1 cellular context compared by ENCODE assay signal in the genomic region with DNA sequence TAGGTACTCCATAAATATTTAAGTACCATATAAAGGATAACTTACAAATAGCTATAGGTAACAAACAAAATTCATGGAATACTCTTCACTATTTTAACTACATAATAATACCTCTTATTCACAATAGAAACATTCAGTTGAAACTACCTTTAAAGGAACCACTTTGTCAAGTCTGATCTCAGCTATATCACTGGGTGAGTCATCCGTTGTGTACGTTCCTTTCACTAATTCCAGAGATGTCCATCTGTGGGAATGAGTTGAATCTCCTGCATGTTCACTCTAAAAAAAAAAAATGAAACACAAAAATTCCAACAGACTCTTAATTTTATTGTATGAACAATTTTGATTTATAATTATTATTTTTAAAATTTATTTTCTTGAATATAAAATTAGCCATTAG.
TF ChIP-seq lines count a peak whose summit lies in the region.

No MANE protein-coding gene starts in this region.

TF ChIP-seq in HepG2, 621 proteins besides CTCF, POLR2A, EP300 and RAD21 (continued from another document):
- TF ChIP-seq, protein P1, sequence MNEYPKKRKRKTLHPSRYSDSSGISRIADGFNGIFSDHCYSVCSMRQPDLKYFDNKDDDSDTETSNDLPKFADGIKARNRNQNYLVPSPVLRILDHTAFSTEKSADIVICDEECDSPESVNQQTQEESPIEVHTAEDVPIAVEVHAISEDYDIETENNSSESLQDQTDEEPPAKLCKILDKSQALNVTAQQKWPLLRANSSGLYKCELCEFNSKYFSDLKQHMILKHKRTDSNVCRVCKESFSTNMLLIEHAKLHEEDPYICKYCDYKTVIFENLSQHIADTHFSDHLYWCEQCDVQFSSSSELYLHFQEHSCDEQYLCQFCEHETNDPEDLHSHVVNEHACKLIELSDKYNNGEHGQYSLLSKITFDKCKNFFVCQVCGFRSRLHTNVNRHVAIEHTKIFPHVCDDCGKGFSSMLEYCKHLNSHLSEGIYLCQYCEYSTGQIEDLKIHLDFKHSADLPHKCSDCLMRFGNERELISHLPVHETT (CRISPR knock-in tag; conservative IDR thresholded peaks at IDR 0.05): no peak
- TF ChIP-seq ZNF367 (CRISPR knock-in tag; IDR thresholded peaks at IDR 0.05; ENCODE audit: borderline replicate concordance) (no peak), CENPT (CRISPR knock-in tag; IDR thresholded peaks at IDR 0.05; ENCODE audit: low read depth) (no peak), ZNF382 (CRISPR knock-in tag; IDR thresholded peaks at IDR 0.05; ENCODE audit: borderline replicate concordance) (no peak), TMF1 (CRISPR knock-in tag; IDR thresholded peaks at IDR 0.05; ENCODE audit: low read depth) (no peak), ZNF768 (CRISPR knock-in tag; IDR thresholded peaks at IDR 0.05) (no peak)
- TF ChIP-seq, protein P2, sequence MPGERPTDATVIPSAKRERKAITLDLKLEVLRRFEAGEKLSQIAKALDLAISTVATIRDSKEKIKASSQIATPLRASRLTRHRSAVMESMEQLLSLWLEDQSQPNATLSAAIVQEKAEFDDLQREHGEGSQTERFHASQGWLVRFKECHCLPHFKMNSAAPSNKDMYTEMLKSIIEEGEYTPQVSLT (CRISPR knock-in tag; IDR thresholded peaks at IDR 0.05; ENCODE audit: borderline replicate concordance, low read depth): no peak
- TF ChIP-seq, protein P3, sequence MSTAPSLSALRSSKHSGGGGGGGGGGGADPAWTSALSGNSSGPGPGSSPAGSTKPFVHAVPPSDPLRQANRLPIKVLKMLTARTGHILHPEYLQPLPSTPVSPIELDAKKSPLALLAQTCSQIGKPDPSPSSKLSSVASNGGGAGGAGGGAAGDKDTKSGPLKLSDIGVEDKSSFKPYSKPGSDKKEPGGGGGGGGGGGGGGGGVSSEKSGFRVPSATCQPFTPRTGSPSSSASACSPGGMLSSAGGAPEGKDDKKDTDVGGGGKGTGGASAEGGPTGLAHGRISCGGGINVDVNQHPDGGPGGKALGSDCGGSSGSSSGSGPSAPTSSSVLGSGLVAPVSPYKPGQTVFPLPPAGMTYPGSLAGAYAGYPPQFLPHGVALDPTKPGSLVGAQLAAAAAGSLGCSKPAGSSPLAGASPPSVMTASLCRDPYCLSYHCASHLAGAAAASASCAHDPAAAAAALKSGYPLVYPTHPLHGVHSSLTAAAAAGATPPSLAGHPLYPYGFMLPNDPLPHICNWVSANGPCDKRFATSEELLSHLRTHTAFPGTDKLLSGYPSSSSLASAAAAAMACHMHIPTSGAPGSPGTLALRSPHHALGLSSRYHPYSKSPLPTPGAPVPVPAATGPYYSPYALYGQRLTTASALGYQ (CRISPR knock-in tag; IDR thresholded peaks at IDR 0.05): no peak
- TF ChIP-seq, protein P4, sequence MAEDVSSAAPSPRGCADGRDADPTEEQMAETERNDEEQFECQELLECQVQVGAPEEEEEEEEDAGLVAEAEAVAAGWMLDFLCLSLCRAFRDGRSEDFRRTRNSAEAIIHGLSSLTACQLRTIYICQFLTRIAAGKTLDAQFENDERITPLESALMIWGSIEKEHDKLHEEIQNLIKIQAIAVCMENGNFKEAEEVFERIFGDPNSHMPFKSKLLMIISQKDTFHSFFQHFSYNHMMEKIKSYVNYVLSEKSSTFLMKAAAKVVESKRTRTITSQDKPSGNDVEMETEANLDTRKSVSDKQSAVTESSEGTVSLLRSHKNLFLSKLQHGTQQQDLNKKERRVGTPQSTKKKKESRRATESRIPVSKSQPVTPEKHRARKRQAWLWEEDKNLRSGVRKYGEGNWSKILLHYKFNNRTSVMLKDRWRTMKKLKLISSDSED (CRISPR knock-in tag; IDR thresholded peaks at IDR 0.05): no peak
